ENCODE assay signal across 8 cellular contexts in the genomic region with DNA sequence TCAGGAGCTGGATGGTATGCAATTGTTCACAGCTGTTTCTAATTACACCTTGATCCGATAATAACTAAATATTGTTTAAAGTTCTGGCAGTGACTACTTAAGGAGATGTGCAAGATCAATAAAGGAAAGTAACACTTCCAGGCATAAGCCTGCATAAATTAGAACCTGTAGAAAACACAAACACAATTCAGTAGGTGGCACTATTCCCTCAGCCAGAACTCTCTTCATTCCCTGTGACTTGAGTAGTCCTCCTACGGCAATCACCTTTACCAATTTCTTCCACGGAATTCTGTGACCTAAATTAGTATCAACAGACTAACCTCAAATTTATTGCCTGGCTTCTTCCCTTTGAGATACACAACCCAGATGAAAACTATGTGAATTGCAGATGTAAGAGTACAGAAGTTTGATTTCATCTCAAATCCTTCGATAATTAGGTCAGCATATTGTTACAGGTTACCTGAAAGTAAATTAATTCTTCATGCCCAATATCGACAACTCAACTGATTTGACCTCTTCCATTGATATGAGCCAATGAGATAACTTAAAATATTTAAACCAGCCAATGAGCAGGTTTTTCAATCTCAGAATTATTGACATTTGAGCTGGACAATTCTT.
DNase-seq lines count a peak whose midpoint lies in the region; ATAC-seq, FAIRE-seq and TF ChIP-seq lines count a peak whose summit lies in the region.
"Had no signal": no experiment of that assay in that cellular context is flagged by ENCODE, and none has a peak within 500 bp of the region (broad histone marks: within the 10 kb centered on the region; RNA-seq: fewer than 3 reads in every experiment).

No MANE protein-coding gene starts in this region.

- H4K20me1 ChIP-seq in HCT116 (ENCODE audit: insufficient read depth) = no peaks in the 10 kb centered on the region
- H4K20me1 ChIP-seq in H1 (replicated peaks in 1 of 2; ENCODE audit: control insufficient read depth in 1 of 2, insufficient read depth in 2 of 2, low read length in 2 of 2) = no peaks in the 10 kb centered on the region
- H4K20me1 ChIP-seq in neural progenitor cell (ENCODE audit: low read depth) = no peaks in the 10 kb centered on the region

- H3K36me3 Mint-ChIP-seq in neural progenitor cell = no peaks in the 10 kb centered on the region

- no peak for FAIRE-seq in H1 (lab: Jason Lieb, UNC)

- H3K4me2 ChIP-seq in HCT116 (ENCODE audit: low read length) = no peak overlapping the region
- H3K4me2 ChIP-seq in H1 (ENCODE audit: insufficient read depth in 1 of 2, low read depth in 2 of 2, low read length in 2 of 2) = no peak overlapping the region
- no peak overlapping the region for H3K4me2 ChIP-seq in neural progenitor cell

- peak; percentile 91 for ATAC-seq in HCT116

- TF ChIP-seq CTCF in HCT116 (IDR thresholded peaks at IDR 0.05 in 2 of 3, conservative IDR thresholded peaks at IDR 0.05 in 1 of 3; ENCODE audit: borderline replicate concordance in 1 of 3, insufficient read depth in 1 of 3, low read depth in 2 of 3, low read length in 2 of 3) (peak; percentile 51 to 67 (median 62)), H1 (IDR thresholded peaks at IDR 0.05; ENCODE audit: control extremely low read depth in 1 of 3, insufficient read depth in 1 of 3, low read depth in 1 of 3, low read length in 3 of 3) (peak in 2 of 3 experiments; percentile 50 to 58; a peak in 2 of 4 replicates), neural progenitor cell (IDR thresholded peaks at IDR 0.05) (peak; percentile 64)

- H4K91ac ChIP-seq in H1 (replicated peaks; ENCODE audit: insufficient read length, low read length) = no peak overlapping the region

- H2BK5ac ChIP-seq in H1 (ENCODE audit: low read depth, low read length) = no peak overlapping the region

- intact Hi-C loops in HCT116 (cut with micrococcal nuclease) = loop anchor here (1.0 to 2.0 kb wide), 3 partner anchors 140 to 584 kb away; no protein-coding TSS in a partner anchor

- H3K4ac ChIP-seq in H1 (replicated peaks; ENCODE audit: insufficient read length, low read depth, low read length) = no peak overlapping the region

- H3K4me3 ChIP-seq in HCT116 (replicated peaks in 1 of 2; ENCODE audit: low read depth in 1 of 2, low read length in 2 of 2) (no peak overlapping the region), H1 (ENCODE audit: extremely low read depth in 1 of 4, insufficient read depth in 2 of 4, low read depth in 3 of 4, low read length in 4 of 4) (no peak overlapping the region), neural progenitor cell (no peak overlapping the region)

- POLR2A ChIA-PET in HCT116 (lab: Charles Lee) = no interaction called here
- POLR2A ChIA-PET in H1 (lab: Charles Lee; ENCODE audit: partially characterized antibody) = no interaction called here

- H3K23me2 ChIP-seq in H1 (ENCODE audit: low read depth, low read length) = no peaks in the 10 kb centered on the region

- H3K27ac Mint-ChIP-seq in neural progenitor cell = no peak overlapping the region
- H3K27ac Mint-ChIP-seq: T-helper 1 cell treated with Interleukin-12 subunit alpha and Interleukin-12 subunit beta and Interleukin-4 antibody, amounts not matched to agents 30 μg/mL and 1 μg/mL, for 36 hours had no signal

- no peak overlapping the region for H2BK12ac ChIP-seq in H1 (ENCODE audit: low read depth, low read length)

- no peak overlapping the region for H2BK20ac ChIP-seq in H1 (ENCODE audit: low read length)

- no TSS peak for BruUV-seq in HCT116 (replicated peaks; lab: Mats Ljungman, UMichigan)

- H2BK120ac ChIP-seq in H1 (replicated peaks; ENCODE audit: low read depth, low read length) = no peak overlapping the region

- no peaks in the 10 kb centered on the region for H3K36me3 ChIP-seq in HCT116 (ENCODE audit: control insufficient read depth in 1 of 2, insufficient read depth in 2 of 2, low read length in 2 of 2)
- H3K36me3 ChIP-seq in H1 (ENCODE audit: control insufficient read depth in 2 of 4, insufficient read depth in 4 of 4, low read length in 3 of 4) = no peaks in the 10 kb centered on the region
- H3K36me3 ChIP-seq in neural progenitor cell = no peaks in the 10 kb centered on the region

- no peaks in the 10 kb centered on the region for H3K9me2 ChIP-seq in HCT116 (ENCODE audit: insufficient read depth)

- H3K9ac ChIP-seq in HCT116 (ENCODE audit: low read length) (no peak overlapping the region), H1 (replicated peaks in 1 of 4; ENCODE audit: extremely low read depth in 1 of 4, low read depth in 3 of 4, low read length in 3 of 4) (peak overlapping the region in 1 of 4 experiments; percentile 34; a peak in 1 of 7 replicates), neural progenitor cell (no peak overlapping the region)

- H3K4me1 ChIP-seq in HCT116 (ENCODE audit: control insufficient read depth in 1 of 2, insufficient read depth in 2 of 2, low read length in 2 of 2) = no peaks in the 10 kb centered on the region
- no peaks in the 10 kb centered on the region for H3K4me1 ChIP-seq in H1 (replicated peaks in 1 of 4; ENCODE audit: control insufficient read depth in 3 of 4, insufficient read depth in 4 of 4, low read length in 3 of 4)
- H3K4me1 ChIP-seq in neural progenitor cell = no peaks in the 10 kb centered on the region

- H3K27ac ChIP-seq in HCT116 (ENCODE audit: low read depth, low read length) (no peak overlapping the region), H1 (ENCODE audit: low read depth, low read length) (no peak overlapping the region), neural progenitor cell (no peak overlapping the region)

- no peak overlapping the region for H3K4me3 Mint-ChIP-seq in neural progenitor cell
- H3K4me3 Mint-ChIP-seq: T-helper 1 cell treated with Interleukin-12 subunit alpha and Interleukin-12 subunit beta and Interleukin-4 antibody, amounts not matched to agents 30 μg/mL and 1 μg/mL, for 36 hours had no signal

- no peak overlapping the region for H3K23ac ChIP-seq in H1 (ENCODE audit: insufficient read length)

- no peak overlapping the region for H2BK15ac ChIP-seq in H1 (ENCODE audit: low read length)

- H3K27me3 ChIP-seq in HCT116 (ENCODE audit: insufficient read depth, low read length) = no peaks in the 10 kb centered on the region
- no peaks in the 10 kb centered on the region for H3K27me3 ChIP-seq in H1 (replicated peaks in 1 of 4; ENCODE audit: control insufficient read depth in 3 of 4, extremely low read depth in 1 of 4, insufficient read depth in 3 of 4, low read length in 3 of 4)
- H3K27me3 ChIP-seq in neural progenitor cell = no peaks in the 10 kb centered on the region

- no peak overlapping the region for H2AFZ ChIP-seq in HCT116 (ENCODE audit: low read depth, low read length, poor library complexity, severe bottlenecking)
- H2AFZ ChIP-seq in H1 (ENCODE audit: low read length) = no peak overlapping the region
- no peak overlapping the region for H2AFZ ChIP-seq in neural progenitor cell (replicated peaks)

- RAD21 ChIA-PET in HCT116 (lab: Charles Lee; ENCODE audit: low non-redundant PET in 1 of 2, low total read pairs in 2 of 2, uncharacterized antibody in 2 of 2, unreplicated experiment in 2 of 2) = no interaction called here

- peak; percentile 87 for TF ChIP-seq RAD21 in HCT116 (IDR thresholded peaks at IDR 0.05; ENCODE audit: low read depth)
- peak; percentile 85 to 86 for TF ChIP-seq RAD21 in H1 (IDR thresholded peaks at IDR 0.05 in 1 of 2, conservative IDR thresholded peaks at IDR 0.05 in 1 of 2; ENCODE audit: low read depth in 2 of 2, low read length in 2 of 2)

- no peaks in the 10 kb centered on the region for H3K79me1 ChIP-seq in H1 (ENCODE audit: low read depth, low read length)

- H4K5ac ChIP-seq in H1 (ENCODE audit: insufficient read length, low read depth, low read length) = no peak overlapping the region

- DNase-seq in HCT116 (ENCODE audit: low read depth, low spot score) (peak; percentile 50), NCI-H510A treated with DMSO at 0.1 percent for 48 hours (lab: John Stamatoyannopoulos, UW) (peak; percentile 92), H1 (ENCODE audit: low read depth in 1 of 2, low spot score in 2 of 2) (no peak), neural progenitor cell (ENCODE audit: low spot score) (peak; percentile 47), islet precursor cell (no peak)
- no peak for DNase-seq in activated CD4-positive, CD25-positive, alpha-beta regulatory T cell (lab: John Stamatoyannopoulos, UW)
- no peak for DNase-seq in activated CD8-positive, alpha-beta memory T cell treated with anti-CD3 and anti-CD28 coated beads, Interleukin-2, amount 50 U/mL, for 4 hours

- TF ChIP-seq EP300 in H1 (IDR thresholded peaks at IDR 0.05; ENCODE audit: borderline replicate concordance in 1 of 2, low read depth in 2 of 2, low read length in 2 of 2) = no peak

- H2AK5ac ChIP-seq in H1 (ENCODE audit: low read depth, low read length) = no peak overlapping the region

- CTCF ChIA-PET in HCT116 (lab: Charles Lee) (interaction anchor here (0.9 to 1.6 kb wide), 3 partner anchors 140 to 579 kb away, joined by 3 to 11 read pairs (median 3); no protein-coding TSS in a partner anchor), H1 (lab: Charles Lee; ENCODE audit: partially characterized antibody) (interaction anchor here (0.6 to 5.5 kb wide), 15 partner anchors 11 to 551 kb away, joined by 3 to 59 read pairs (median 5); no protein-coding TSS in a partner anchor)

- peaks cover 4% of the 10 kb centered on the region for H3K4me1 Mint-ChIP-seq in neural progenitor cell

- H3K14ac ChIP-seq in H1 (ENCODE audit: insufficient read length) = no peak overlapping the region

- H3K9me3 Mint-ChIP-seq in neural progenitor cell = no peaks in the 10 kb centered on the region
- H3K9me3 Mint-ChIP-seq: T-helper 1 cell treated with Interleukin-12 subunit alpha and Interleukin-12 subunit beta and Interleukin-4 antibody, amounts not matched to agents 30 μg/mL and 1 μg/mL, for 36 hours had no signal

- H3K79me2 ChIP-seq in HCT116 (ENCODE audit: insufficient read depth, low read length) = no peaks in the 10 kb centered on the region
- H3K79me2 ChIP-seq in H1 (ENCODE audit: control insufficient read depth in 1 of 2, insufficient read depth in 2 of 2, low read length in 2 of 2) = no peaks in the 10 kb centered on the region
- no peaks in the 10 kb centered on the region for H3K79me2 ChIP-seq in neural progenitor cell (ENCODE audit: low read depth)

- H3F3A ChIP-seq in neural progenitor cell (ENCODE audit: low read depth) = no peaks in the 10 kb centered on the region

- no peak overlapping the region for H3K18ac ChIP-seq in H1 (ENCODE audit: extremely low read depth, low read length)

- TF ChIP-seq POLR2A in HCT116 (IDR thresholded peaks at IDR 0.05; ENCODE audit: borderline replicate concordance, extremely low read depth, insufficient read depth, insufficient read length) = no peak
- TF ChIP-seq POLR2A in H1 (IDR thresholded peaks at IDR 0.05; ENCODE audit: control extremely low read depth in 1 of 2, low read depth in 2 of 2, low read length in 2 of 2) = no peak

- H3K56ac ChIP-seq in H1 (replicated peaks; ENCODE audit: insufficient read length, low read depth, low read length) = no peak overlapping the region

- H3K27me3 Mint-ChIP-seq in neural progenitor cell (ENCODE audit: insufficient read depth, low read depth) = peaks cover 2% of the 10 kb centered on the region

- H3K9me3 ChIP-seq in HCT116 (ENCODE audit: control insufficient read depth in 1 of 2, insufficient read depth in 1 of 2, low read depth in 1 of 2, low read length in 2 of 2) (no peaks in the 10 kb centered on the region), H1 (ENCODE audit: insufficient read depth in 2 of 2, low read depth in 1 of 2, low read length in 1 of 2) (no peaks in the 10 kb centered on the region), neural progenitor cell (ENCODE audit: low read depth) (no peaks in the 10 kb centered on the region)

- no peak overlapping the region for H4K8ac ChIP-seq in H1 (ENCODE audit: extremely low read depth, insufficient read depth, low read length)

- 82% methylated on average over 5 of the region's 5 CpGs; no CpG with 5 or more reads in 1 of the 2 experiments for WGBS in H1 (ENCODE audit: extremely low coverage in 1 of 2, insufficient coverage in 1 of 2, insufficient read length in 1 of 2, insufficient replicate concordance in 2 of 2, low coverage in 1 of 2, low lambda C conversion rate in 2 of 2, missing lambda C conversion rate in 1 of 2), 2 experiments

Comparison
In these comparisons a context has a peak if more than half of its experiments do, and no peak if none do; other contexts are left out.
1. DNase-seq: peak in HCT116 (single experiment), NCI-H510A treated with DMSO at 0.1 percent for 48 hours (single experiment) and neural progenitor cell (single experiment); none in H1 (0 of 2), activated CD4-positive, CD25-positive, alpha-beta regulatory T cell (0 of 4), islet precursor cell (single experiment) and activated CD8-positive, alpha-beta memory T cell treated with anti-CD3 and anti-CD28 coated beads, Interleukin-2, amount 50 U/mL, for 4 hours (single experiment).
2. Peak in every context shown above with its lines, with median percentiles within 50 percentile points of each other: CTCF ChIP-seq.